1 cellular context compared by ENCODE assay signal in genomic region chr3:165339753-165340152, GRCh38.
TF ChIP-seq lines count a peak whose summit lies in the region.

No MANE protein-coding gene starts in this region.

TF ChIP-seq in GM23338, 12 proteins besides CTCF, POLR2A, EP300 and RAD21 (continued from another document):
- TF ChIP-seq ZNF462 (CRISPR knock-in tag; IDR thresholded peaks at IDR 0.05) (no peak), ZNF114 (CRISPR knock-in tag; IDR thresholded peaks at IDR 0.05) (no peak), POLR2AphosphoS5 (IDR thresholded peaks at IDR 0.05; ENCODE audit: low read depth) (no peak)
TF ChIP-seq in GM23338: peak in this region for 0.
